Comparison of ENCODE assay signal across 11 cellular contexts in the genomic region with DNA sequence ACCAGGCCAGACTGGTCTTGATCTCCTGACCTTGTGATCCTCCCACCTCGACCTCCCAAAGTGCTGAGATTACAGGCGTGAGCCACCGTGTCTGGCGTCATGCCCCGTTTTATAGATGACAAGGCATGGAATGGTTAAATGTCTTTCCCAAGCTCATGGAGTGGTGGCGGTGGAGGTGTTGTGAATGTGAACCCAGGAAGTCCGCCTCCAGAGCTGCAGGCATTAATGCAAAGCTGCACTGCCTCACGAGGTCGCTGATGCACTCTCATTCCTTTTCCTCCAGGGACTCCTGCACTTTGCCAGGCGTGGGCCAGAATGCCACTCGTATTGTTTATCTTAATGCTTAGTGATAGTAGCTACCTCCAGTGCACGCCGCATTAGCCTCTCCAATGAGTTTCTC.
DNase-seq lines count a peak whose midpoint lies in the region; ATAC-seq lines count a peak whose summit lies in the region.
"Had no signal": no experiment of that assay in that cellular context is flagged by ENCODE, and none has a peak within 500 bp of the region (broad histone marks: within the 10 kb centered on the region; RNA-seq: fewer than 3 reads in every experiment).

No MANE protein-coding gene starts in this region.

- DNase-seq in DMS53 treated with DMSO at 0.1 percent for 48 hours (lab: John Stamatoyannopoulos, UW; ENCODE audit: unreplicated experiment) (peak; percentile 80), NCI-H187 treated with DMSO at 0.1 percent for 48 hours (lab: John Stamatoyannopoulos, UW) (peak; percentile 5), head of caudate nucleus (peak in 25 of 42 donors; percentile 8 to 71 (median 33)), mucosa of gallbladder (ENCODE audit: low spot score) (peak; percentile 82)
- no peak for DNase-seq in activated naive CD8-positive, alpha-beta T cell treated with anti-CD3 and anti-CD28 coated beads for 36 hours
- DNase-seq in stimulated activated naive CD4-positive, alpha-beta T cell (lab: John Stamatoyannopoulos, UW), result no peak
- DNase-seq: activated effector memory CD4-positive, alpha-beta T cell treated with anti-CD3 and anti-CD28 coated beads, Interleukin-2, amount 50 U/mL, for 16 hours; nucleus accumbens; stimulated activated naive CD4-positive, alpha-beta T cell treated with Interleukin-2 at 50 U/mL for 16 hours had no signal

- peaks cover 10% of the 10 kb centered on the region for H3K36me3 Mint-ChIP-seq in activated naive CD8-positive, alpha-beta T cell treated with anti-CD3 and anti-CD28 coated beads for 36 hours

- H3K4me1 Mint-ChIP-seq in activated naive CD8-positive, alpha-beta T cell treated with anti-CD3 and anti-CD28 coated beads for 36 hours, result no peaks in the 10 kb centered on the region

- intact Hi-C loops in head of caudate nucleus (cut with DNase I), result no loop called here

- H3K27me3 Mint-ChIP-seq in activated naive CD8-positive, alpha-beta T cell treated with anti-CD3 and anti-CD28 coated beads for 36 hours, result no peaks in the 10 kb centered on the region

- no peak overlapping the region for H3K27ac Mint-ChIP-seq in activated naive CD8-positive, alpha-beta T cell treated with anti-CD3 and anti-CD28 coated beads for 36 hours

- ATAC-seq in GM19395 (IDR thresholded peaks at IDR 0.05; ENCODE audit: unreplicated experiment) (no peak), GM19328 (IDR thresholded peaks at IDR 0.05; ENCODE audit: unreplicated experiment) (no peak)

- no peaks in the 10 kb centered on the region for H3K9me3 Mint-ChIP-seq in activated naive CD8-positive, alpha-beta T cell treated with anti-CD3 and anti-CD28 coated beads for 36 hours

- no peak overlapping the region for H3K4me3 Mint-ChIP-seq in activated naive CD8-positive, alpha-beta T cell treated with anti-CD3 and anti-CD28 coated beads for 36 hours

Comparison
In these comparisons a context has a peak if more than half of its experiments do, and no peak if none do; other contexts are left out.
1. DNase-seq: peak in DMS53 treated with DMSO at 0.1 percent for 48 hours (single experiment), NCI-H187 treated with DMSO at 0.1 percent for 48 hours (single experiment), head of caudate nucleus (25 of 42) and mucosa of gallbladder (single experiment); none in activated naive CD8-positive, alpha-beta T cell treated with anti-CD3 and anti-CD28 coated beads for 36 hours (single experiment) and stimulated activated naive CD4-positive, alpha-beta T cell (0 of 6).